Comparison of ENCODE assay signal across 8 cellular contexts in genomic region chr21:28884481-28884880, GRCh38.
DNase-seq lines count a peak whose midpoint lies in the region; ATAC-seq and TF ChIP-seq lines count a peak whose summit lies in the region.

No MANE protein-coding gene starts in this region.

- no peak overlapping the region for H3K18ac ChIP-seq in neuronal stem cell (ENCODE audit: low read length)

- H2BK15ac ChIP-seq in neuronal stem cell (ENCODE audit: low read length) = no peak overlapping the region

- ATAC-seq in HG02870 (IDR thresholded peaks at IDR 0.05; ENCODE audit: unreplicated experiment) = peak; percentile 24

- H3K4me1 ChIP-seq in esophagus squamous epithelium = peaks cover 0 to 24% (median 4%) of the 10 kb centered on the region in 3 donors
- H3K4me1 ChIP-seq in neuronal stem cell (ENCODE audit: control insufficient read depth in 2 of 2, insufficient read depth in 1 of 2, low read depth in 1 of 2, low read length in 2 of 2) = no peaks in the 10 kb centered on the region

- no peaks in the 10 kb centered on the region for H3K79me1 ChIP-seq in neuronal stem cell (ENCODE audit: low read depth, low read length)

- H4K8ac ChIP-seq in neuronal stem cell (ENCODE audit: low read depth, low read length) = no peak overlapping the region

- no peak overlapping the region for H3K9ac ChIP-seq in neuronal stem cell (ENCODE audit: low read depth, low read length, poor library complexity)

- H3K27ac ChIP-seq in esophagus squamous epithelium (peak overlapping the region; percentile 84 to 95 (median 92)), neuronal stem cell (replicated peaks; ENCODE audit: low read length) (no peak overlapping the region)

- H3K36me3 ChIP-seq in esophagus squamous epithelium (peaks cover 0 to 35% (median 0%) of the 10 kb centered on the region in 3 donors), neuronal stem cell (replicated peaks in 1 of 2; ENCODE audit: control insufficient read depth in 2 of 2, insufficient read depth in 2 of 2, low read length in 2 of 2) (peaks cover 2 to 32% of the 10 kb centered on the region in 2 donors)

- intact Hi-C loops in esophagus squamous epithelium (cut with DNase I) = no loop called here

- no peak overlapping the region for H2BK120ac ChIP-seq in neuronal stem cell (ENCODE audit: low read depth, low read length)

- peak overlapping the region; percentile 93 for H2AFZ ChIP-seq in neuronal stem cell (ENCODE audit: low read length)

- peak overlapping the region; percentile 67 for H3K4me2 ChIP-seq in neuronal stem cell (ENCODE audit: insufficient read depth, low read length, poor library complexity, severe bottlenecking)

- no peak overlapping the region for H3K14ac ChIP-seq in neuronal stem cell (ENCODE audit: low read length)

- H3K4me3 ChIP-seq in GM12865 (ENCODE audit: low read depth, low read length) (peak overlapping the region; percentile 80), esophagus squamous epithelium (peak overlapping the region; percentile 45 to 67 (median 60)), neuronal stem cell (ENCODE audit: low read length in 2 of 2) (peak overlapping the region; percentile 66 to 89)

- no peaks in the 10 kb centered on the region for H3K27me3 ChIP-seq in esophagus squamous epithelium
- H3K27me3 ChIP-seq in neuronal stem cell (ENCODE audit: control insufficient read depth in 3 of 3, insufficient read depth in 3 of 3, low read depth in 1 of 3, low read length in 3 of 3) = no peaks in the 10 kb centered on the region

- H3K9me3 ChIP-seq in esophagus squamous epithelium (no peaks in the 10 kb centered on the region), neuronal stem cell (replicated peaks in 1 of 2; ENCODE audit: control insufficient read depth in 2 of 2, insufficient read depth in 1 of 2, low read depth in 1 of 2, low read length in 2 of 2) (no peaks in the 10 kb centered on the region)

- no peak overlapping the region for H2BK5ac ChIP-seq in neuronal stem cell (ENCODE audit: low read length)

- no peak for TF ChIP-seq CTCF in GM12865 (IDR thresholded peaks at IDR 0.05; ENCODE audit: insufficient read depth, low read depth, low read length, missing control alignments)
- TF ChIP-seq CTCF in esophagus squamous epithelium (IDR thresholded peaks at IDR 0.05) = no peak

- no peak overlapping the region for H2BK12ac ChIP-seq in neuronal stem cell (ENCODE audit: low read length)

- 22 to 27% methylated on average over 3 of the region's 3 CpGs for WGBS in esophagus squamous epithelium, 2 donors
- no CpG with 5 or more reads among the region's 3 CpGs for WGBS in neuronal stem cell (ENCODE audit: extremely low coverage in 2 of 2, insufficient read length in 2 of 2, insufficient replicate concordance in 1 of 2), 2 donors

- H2AK5ac ChIP-seq in neuronal stem cell (ENCODE audit: low read depth, low read length) = no peak overlapping the region

- H3K4ac ChIP-seq in neuronal stem cell (ENCODE audit: low read length) = no peak overlapping the region

- TF ChIP-seq POLR2A in esophagus squamous epithelium (IDR thresholded peaks at IDR 0.05) = no peak

- H4K91ac ChIP-seq in neuronal stem cell (ENCODE audit: low read depth, low read length, poor library complexity) = no peak overlapping the region

- H3K23ac ChIP-seq in neuronal stem cell (ENCODE audit: low read depth, low read length, poor library complexity) = no peak overlapping the region

- DNase-seq in GM12865 (ENCODE audit: low read depth) (peak; percentile 30), SKM-1 treated with dmso at 0.1 percent for 144 hours (lab: John Stamatoyannopoulos, UW; ENCODE audit: unreplicated experiment) (peak; percentile 33), esophagus squamous epithelium (lab: John Stamatoyannopoulos, UW) (no peak), neuronal stem cell (ENCODE audit: low spot score) (no peak), nucleus accumbens (lab: John Stamatoyannopoulos, UW) (no peak), NCI-H446 (lab: John Stamatoyannopoulos, UW) (no peak), AG08396 (ENCODE audit: low spot score) (no peak)

Comparison
In these comparisons a context has a peak if more than half of its experiments do, and no peak if none do; other contexts are left out.
1. DNase-seq: peak in GM12865 (single experiment) and SKM-1 treated with dmso at 0.1 percent for 144 hours (single experiment); none in esophagus squamous epithelium (single experiment), neuronal stem cell (single experiment), nucleus accumbens (0 of 56), NCI-H446 (0 of 2) and AG08396 (single experiment).
2. Peak in every context shown above with its lines, with median percentiles within 50 percentile points of each other: H3K4me3 ChIP-seq.